Comparison of ENCODE assay signal across 15 cellular contexts in the genomic region with DNA sequence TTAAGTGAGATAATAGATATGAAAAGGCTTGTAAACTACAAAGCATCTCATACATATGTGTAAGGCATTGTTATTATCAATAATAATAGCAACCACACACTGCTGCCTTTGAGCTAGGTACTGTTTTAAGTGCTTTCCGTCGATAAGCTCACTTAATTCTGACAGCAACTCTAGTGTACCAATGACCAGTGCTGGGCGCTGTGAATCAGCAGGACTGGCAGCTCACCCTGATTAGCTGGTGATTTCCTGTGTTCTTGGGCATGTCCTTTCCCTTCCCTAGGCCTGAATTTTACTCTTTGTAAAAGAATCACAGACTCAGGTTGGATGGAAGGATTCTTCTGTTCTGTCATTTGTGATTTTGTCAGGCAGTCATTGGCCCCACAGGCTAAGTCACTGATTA.
DNase-seq lines count a peak whose midpoint lies in the region; ATAC-seq, FAIRE-seq and TF ChIP-seq lines count a peak whose summit lies in the region.
"Had no signal": no experiment of that assay in that cellular context is flagged by ENCODE, and none has a peak within 500 bp of the region (broad histone marks: within the 10 kb centered on the region; RNA-seq: fewer than 3 reads in every experiment).

No MANE protein-coding gene starts in this region.

- H3K9me1 ChIP-seq in IMR-90 (ENCODE audit: insufficient read depth, low read length) = peaks cover 20% of the 10 kb centered on the region

- H2AK5ac ChIP-seq in IMR-90 (ENCODE audit: low read depth, low read length) = no peak overlapping the region

- dilution Hi-C loops in IMR-90 (cut with HindIII; ENCODE audit: low sequenced_read_pairs, unreplicated experiment) = no loop called here

- H3K27me3 ChIP-seq in IMR-90 (ENCODE audit: control insufficient read depth, insufficient read depth, low read length) = no peaks in the 10 kb centered on the region
- H3K27me3 ChIP-seq in sigmoid colon = no peaks in the 10 kb centered on the region

- CTCF ChIA-PET in IMR-90 (lab: Yijun Ruan, JAX) (no interaction called here), GM10248 (lab: Yijun Ruan, JAX) (interaction anchor here (0.7 to 2.6 kb wide), 2 partner anchors 10 to 337 kb away, joined by 3 to 8 read pairs; no protein-coding TSS in a partner anchor)

- no peak overlapping the region for H3K27ac ChIP-seq in IMR-90 (ENCODE audit: insufficient read depth, low read length)
- peak overlapping the region; percentile 22 for H3K27ac ChIP-seq in epithelial cell of prostate
- H3K27ac ChIP-seq in sigmoid colon = peak overlapping the region in 3 of 4 donors; percentile 43 to 73 (median 70)

- H2BK20ac ChIP-seq in IMR-90 (ENCODE audit: low read depth, low read length) = no peak overlapping the region

- TF ChIP-seq POLR2A in H54 (IDR thresholded peaks at IDR 0.05; ENCODE audit: low read depth, low read length) (no peak), IMR-90 (IDR thresholded peaks at IDR 0.05; ENCODE audit: low read depth, low read length) (no peak), sigmoid colon (IDR thresholded peaks at IDR 0.05) (no peak)

- H3K79me1 ChIP-seq in IMR-90 (ENCODE audit: low read depth in 1 of 2, low read length in 2 of 2) = peaks cover 35 to 63% of the 10 kb centered on the region in 2 experiments

- peak; percentile 84 for FAIRE-seq in H54 (lab: Jason Lieb, UNC)

- H3K4me3 ChIP-seq in IMR-90 (ENCODE audit: insufficient read depth, low read depth, low read length) (no peak overlapping the region), sigmoid colon (no peak overlapping the region)

- DNase-seq in H54 (ENCODE audit: insufficient read length, low spot score) = no peak
- no peak for DNase-seq in IMR-90
- DNase-seq in epithelial cell of prostate (ENCODE audit: low read depth, low spot score) = no peak
- no peak for DNase-seq in sigmoid colon
- no peak for DNase-seq in NCI-H187 treated with DMSO at 0.1 percent for 48 hours (lab: John Stamatoyannopoulos, UW)
- no peak for DNase-seq in NCI-H2081 treated with DMSO at 0.1 percent for 48 hours (lab: John Stamatoyannopoulos, UW)
- DNase-seq in GM10248 (ENCODE audit: extremely low spot score) = no peak
- DNase-seq: CD4-positive, alpha-beta memory T cell; DMS79; GOT3; Kasumi-1; MV-4-11; NCI-H1417 treated with DMSO at 0.1 percent for 48 hours; NCI-H2227 treated with DMSO at 0.1 percent for 48 hours; PC-3 had no signal

- WGBS in IMR-90 (ENCODE audit: extremely low coverage in 2 of 2, insufficient read length in 1 of 2), 2 experiments = no CpG with 5 or more reads among the region's 3 CpGs
- 97 to 98% methylated on average over 3 of the region's 3 CpGs for WGBS in sigmoid colon, 2 donors

- no peak overlapping the region for H4K91ac ChIP-seq in IMR-90 (ENCODE audit: insufficient read depth, low read depth, low read length)

- H3K4me2 ChIP-seq in IMR-90 (ENCODE audit: low read depth, low read length) = no peak overlapping the region

- H3K14ac ChIP-seq in IMR-90 (replicated peaks; ENCODE audit: low read depth, low read length) = 0 out of 2 replicates have a peak overlapping the region, but pooled peaks have one; percentile 9

- H4K20me1 ChIP-seq in IMR-90 (ENCODE audit: insufficient read depth, low read length) = peaks cover 50% of the 10 kb centered on the region

- H3K9me3 ChIP-seq in IMR-90 (ENCODE audit: control insufficient read depth, insufficient read depth, low read length) (no peaks in the 10 kb centered on the region), sigmoid colon (no peaks in the 10 kb centered on the region)

- H2AFZ ChIP-seq in IMR-90 (replicated peaks; ENCODE audit: low read length, poor library complexity) = no peak overlapping the region

- H3K4ac ChIP-seq in IMR-90 (ENCODE audit: low read depth, low read length) = no peak overlapping the region

- H3K36me3 ChIP-seq in IMR-90 (ENCODE audit: control insufficient read depth, insufficient read depth, low read length) = 0 out of 2 replicates have a peak, but pooled peaks cover 1% of the 10 kb centered on the region
- no peaks in the 10 kb centered on the region for H3K36me3 ChIP-seq in sigmoid colon

- H4K8ac ChIP-seq in IMR-90 (ENCODE audit: low read depth in 2 of 2, low read length in 2 of 2) = no peak overlapping the region

- no peak for TF ChIP-seq RAD21 in IMR-90 (IDR thresholded peaks at IDR 0.05; ENCODE audit: low read length)

- no peak overlapping the region for H3K23ac ChIP-seq in IMR-90 (ENCODE audit: low read depth, low read length)

- no peak for TF ChIP-seq EP300 in sigmoid colon (IDR thresholded peaks at IDR 0.05)

- no peak; the same call in 1 of the 2 replicates for ATAC-seq in IMR-90 (ENCODE audit: low read depth)
- ATAC-seq: PC-3 had no signal

- POLR2A ChIA-PET in IMR-90 (lab: Charles Lee; ENCODE audit: unreplicated experiment) = no interaction called here
- POLR2A ChIA-PET in GM10248 (lab: Yijun Ruan, JAX) = no interaction called here

- no peak overlapping the region for H3K56ac ChIP-seq in IMR-90 (ENCODE audit: extremely low read depth, insufficient read depth, low read length)

- peaks cover 8% of the 10 kb centered on the region for H3K4me1 ChIP-seq in IMR-90 (ENCODE audit: control insufficient read depth, insufficient read depth, low read length)
- H3K4me1 ChIP-seq in sigmoid colon = peaks cover 0 to 65% (median 44%) of the 10 kb centered on the region in 4 donors

- no peak overlapping the region for H2AK9ac ChIP-seq in IMR-90 (replicated peaks; ENCODE audit: low read depth, low read length, poor library complexity)

- no peak overlapping the region for H3K9ac ChIP-seq in IMR-90 (ENCODE audit: low read depth, low read length)

- no peak overlapping the region for H2BK15ac ChIP-seq in IMR-90 (ENCODE audit: low read depth, low read length)

- in situ Hi-C loops in IMR-90 (cut with MboI; ENCODE audit: low sequenced_read_pairs) = no loop called here

- H3K18ac ChIP-seq in IMR-90 (ENCODE audit: low read depth, low read length) = no peak overlapping the region

- TF ChIP-seq CTCF in IMR-90 (conservative IDR thresholded peaks at IDR 0.05; ENCODE audit: low read depth, low read length) = no peak
- no peak for TF ChIP-seq CTCF in sigmoid colon (IDR thresholded peaks at IDR 0.05)
- no peak for TF ChIP-seq CTCF in GM10248 (IDR thresholded peaks at IDR 0.05; ENCODE audit: control extremely low read depth, extremely low read depth, low read depth, missing control alignments)

- H2BK120ac ChIP-seq in IMR-90 (ENCODE audit: low read depth, low read length) = no peak overlapping the region

- H4K5ac ChIP-seq in IMR-90 (ENCODE audit: low read depth, low read length) = no peak overlapping the region

- H2BK5ac ChIP-seq in IMR-90 (ENCODE audit: low read depth, low read length, poor library complexity, severe bottlenecking) = no peak overlapping the region

- intact Hi-C loops in IMR-90 (cut with micrococcal nuclease) = no loop called here
- intact Hi-C loops in sigmoid colon (cut with DNase I) = no loop called here

- no TSS peak for BruUV-seq in IMR-90 (replicated peaks; lab: Mats Ljungman, UMichigan)

TF ChIP-seq in IMR-90, 13 proteins besides CTCF, POLR2A, EP300 and RAD21:
- TF ChIP-seq, protein P1, sequence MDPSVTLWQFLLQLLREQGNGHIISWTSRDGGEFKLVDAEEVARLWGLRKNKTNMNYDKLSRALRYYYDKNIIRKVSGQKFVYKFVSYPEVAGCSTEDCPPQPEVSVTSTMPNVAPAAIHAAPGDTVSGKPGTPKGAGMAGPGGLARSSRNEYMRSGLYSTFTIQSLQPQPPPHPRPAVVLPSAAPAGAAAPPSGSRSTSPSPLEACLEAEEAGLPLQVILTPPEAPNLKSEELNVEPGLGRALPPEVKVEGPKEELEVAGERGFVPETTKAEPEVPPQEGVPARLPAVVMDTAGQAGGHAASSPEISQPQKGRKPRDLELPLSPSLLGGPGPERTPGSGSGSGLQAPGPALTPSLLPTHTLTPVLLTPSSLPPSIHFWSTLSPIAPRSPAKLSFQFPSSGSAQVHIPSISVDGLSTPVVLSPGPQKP (IDR thresholded peaks at IDR 0.05; ENCODE audit: borderline replicate concordance, low read depth, low read length) = no peak
- TF ChIP-seq, protein P2, sequence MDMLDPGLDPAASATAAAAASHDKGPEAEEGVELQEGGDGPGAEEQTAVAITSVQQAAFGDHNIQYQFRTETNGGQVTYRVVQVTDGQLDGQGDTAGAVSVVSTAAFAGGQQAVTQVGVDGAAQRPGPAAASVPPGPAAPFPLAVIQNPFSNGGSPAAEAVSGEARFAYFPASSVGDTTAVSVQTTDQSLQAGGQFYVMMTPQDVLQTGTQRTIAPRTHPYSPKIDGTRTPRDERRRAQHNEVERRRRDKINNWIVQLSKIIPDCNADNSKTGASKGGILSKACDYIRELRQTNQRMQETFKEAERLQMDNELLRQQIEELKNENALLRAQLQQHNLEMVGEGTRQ (IDR thresholded peaks at IDR 0.05; ENCODE audit: low read depth, low read length) = no peak
- no peak for TF ChIP-seq MAFK (IDR thresholded peaks at IDR 0.05; ENCODE audit: low read depth, low read length)
TF ChIP-seq in IMR-90: peak in this region for 0.
